In genomic region chr12:6627598-6627997, GRCh38 we compare ENCODE assay signal across 10 cellular contexts. TPM values are rescaled to one million over a fixed set of nuclear protein-coding genes. Genes with fewer than 3 reads are reported as not detected.
DNase-seq lines count a peak whose midpoint lies in the region; ATAC-seq lines count a peak whose summit lies in the region.
"Had no signal": no experiment of that assay in that cellular context is flagged by ENCODE, and none has a peak within 500 bp of the region (broad histone marks: within the 10 kb centered on the region; RNA-seq: fewer than 3 reads in every experiment).

No MANE protein-coding gene starts in this region.

- peak; percentile 71 to 72 for ATAC-seq in activated T-cell treated with anti-CD3 and anti-CD28 coated beads, Interleukin-2, amount 50 U/mL, for 72 hours (replicated peaks in 1 of 2)
- ATAC-seq in stimulated activated memory B cell treated with anti-CD40 and anti-IgM and Interleukin-4, amounts not matched to agents 10 μg/mL and 1 μg/mL and 100 μg/mL, for 72 hours, result peak; percentile 37
- ATAC-seq in GM18909 (IDR thresholded peaks at IDR 0.05; ENCODE audit: poor library complexity, unreplicated experiment), result no peak

- peaks cover 51% of the 10 kb centered on the region for H3K4me1 Mint-ChIP-seq in activated T-cell treated with anti-CD3 and anti-CD28 coated beads, Interleukin-2, amount 50 U/mL, for 72 hours (ENCODE audit: low read depth)
- peaks cover 57% of the 10 kb centered on the region for H3K4me1 Mint-ChIP-seq in stimulated activated memory B cell treated with anti-CD40 and anti-IgM and Interleukin-4, amounts not matched to agents 10 μg/mL and 1 μg/mL and 100 μg/mL, for 72 hours

- peak; percentile 27 for DNase-seq in NCI-H345 (lab: John Stamatoyannopoulos, UW)
- DNase-seq in NCI-H345 treated with DMSO at 0.1 percent for 48 hours (lab: John Stamatoyannopoulos, UW; ENCODE audit: unreplicated experiment), result no peak
- DNase-seq in NCI-H524 (lab: John Stamatoyannopoulos, UW), result peak; percentile 39 to 61
- DNase-seq in activated T-cell treated with anti-CD3 and anti-CD28 coated beads, Interleukin-2, amount 50 U/mL, for 72 hours, result peak in 1 of 2 donors; percentile 41
- no peak for DNase-seq in GF-D8 (lab: John Stamatoyannopoulos, UW)
- DNase-seq in OCI-M2 (lab: John Stamatoyannopoulos, UW; ENCODE audit: unreplicated experiment), result no peak
- DNase-seq: aorta, NCI-H1930 had no signal

- peak overlapping the region; percentile 21 for H3K27ac Mint-ChIP-seq in activated T-cell treated with anti-CD3 and anti-CD28 coated beads, Interleukin-2, amount 50 U/mL, for 72 hours
- H3K27ac Mint-ChIP-seq in stimulated activated memory B cell treated with anti-CD40 and anti-IgM and Interleukin-4, amounts not matched to agents 10 μg/mL and 1 μg/mL and 100 μg/mL, for 72 hours, result peak overlapping the region; percentile 85

- peak overlapping the region; percentile 86 to 90 for H3K4me3 Mint-ChIP-seq in activated T-cell treated with anti-CD3 and anti-CD28 coated beads, Interleukin-2, amount 50 U/mL, for 72 hours
- peak overlapping the region; percentile 64 for H3K4me3 Mint-ChIP-seq in stimulated activated memory B cell treated with anti-CD40 and anti-IgM and Interleukin-4, amounts not matched to agents 10 μg/mL and 1 μg/mL and 100 μg/mL, for 72 hours

- H3K9me3 Mint-ChIP-seq in activated T-cell treated with anti-CD3 and anti-CD28 coated beads, Interleukin-2, amount 50 U/mL, for 72 hours, result no peaks in the 10 kb centered on the region
- H3K9me3 Mint-ChIP-seq in stimulated activated memory B cell treated with anti-CD40 and anti-IgM and Interleukin-4, amounts not matched to agents 10 μg/mL and 1 μg/mL and 100 μg/mL, for 72 hours, result no peaks in the 10 kb centered on the region

- H3K27me3 Mint-ChIP-seq in activated T-cell treated with anti-CD3 and anti-CD28 coated beads, Interleukin-2, amount 50 U/mL, for 72 hours (ENCODE audit: low read depth), result no peaks in the 10 kb centered on the region
- H3K27me3 Mint-ChIP-seq in stimulated activated memory B cell treated with anti-CD40 and anti-IgM and Interleukin-4, amounts not matched to agents 10 μg/mL and 1 μg/mL and 100 μg/mL, for 72 hours, result no peaks in the 10 kb centered on the region

- no peaks in the 10 kb centered on the region for H3K36me3 Mint-ChIP-seq in activated T-cell treated with anti-CD3 and anti-CD28 coated beads, Interleukin-2, amount 50 U/mL, for 72 hours (ENCODE audit: insufficient read depth in 2 of 2)
- H3K36me3 Mint-ChIP-seq in stimulated activated memory B cell treated with anti-CD40 and anti-IgM and Interleukin-4, amounts not matched to agents 10 μg/mL and 1 μg/mL and 100 μg/mL, for 72 hours, result peaks cover 33% of the 10 kb centered on the region

RNA-seq across cellular contexts. Expression of gene LPAR5, which starts 8.2 kb away (rescaled TPM):
- 1 to 10 TPM; 4.1 to 8.9 TPM for total RNA-seq in activated T-cell treated with anti-CD3 and anti-CD28 coated beads, Interleukin-2, amount 50 U/mL, for 72 hours

RNA-seq across cellular contexts. Expression of gene ACRBP, which starts 19.6 kb away (rescaled TPM):
- total RNA-seq in activated T-cell treated with anti-CD3 and anti-CD28 coated beads, Interleukin-2, amount 50 U/mL, for 72 hours, result 1 to 10 TPM; 5.2 to 6.1 TPM

RNA-seq across cellular contexts. Expression of gene CHD4, which starts 20.4 kb away (rescaled TPM):
- total RNA-seq in activated T-cell treated with anti-CD3 and anti-CD28 coated beads, Interleukin-2, amount 50 U/mL, for 72 hours, result 100 to 1,000 TPM; 292 to 299 TPM

RNA-seq across cellular contexts. Expression of gene ING4, which starts 35.3 kb away (rescaled TPM):
- total RNA-seq in activated T-cell treated with anti-CD3 and anti-CD28 coated beads, Interleukin-2, amount 50 U/mL, for 72 hours, result 10 to 100 TPM; 27.6 to 28.0 TPM

RNA-seq across cellular contexts. Expression of gene NOP2, which starts 59.5 kb away (rescaled TPM):
- total RNA-seq in activated T-cell treated with anti-CD3 and anti-CD28 coated beads, Interleukin-2, amount 50 U/mL, for 72 hours, result 10 to 100 TPM; 76.9 to 89.8 TPM

Comparison
In these comparisons a context has a peak if more than half of its experiments do, and no peak if none do; other contexts are left out.
1. DNase-seq: peak in NCI-H345 (single experiment) and NCI-H524 (2 of 2); none in NCI-H345 treated with DMSO at 0.1 percent for 48 hours (single experiment), GF-D8 (single experiment) and OCI-M2 (single experiment).